ENCODE assay signal across 1 cellular context in the genomic region with DNA sequence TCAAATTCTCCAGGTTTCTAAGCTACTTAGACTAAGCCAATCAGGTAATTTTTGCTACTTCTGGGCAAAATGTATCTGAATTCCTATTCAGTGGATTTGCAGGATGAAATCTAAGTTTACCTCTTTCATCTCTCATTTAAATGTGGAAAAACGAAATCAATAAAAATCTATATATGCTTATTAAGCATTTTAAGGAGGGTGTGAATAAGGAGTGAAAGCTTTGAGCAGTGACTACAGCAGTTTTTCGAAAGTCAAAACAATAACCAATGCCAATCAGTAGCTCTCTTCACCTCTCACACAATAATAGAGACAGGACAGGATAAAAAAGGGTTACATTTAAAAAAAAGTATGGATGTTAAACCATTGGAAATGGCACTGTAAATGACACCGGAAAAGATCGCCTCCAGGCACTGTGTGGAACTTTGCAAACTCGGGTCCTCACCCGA.
TF ChIP-seq lines count a peak whose summit lies in the region.

No MANE protein-coding gene starts in this region.

TF ChIP-seq in HepG2, 621 proteins besides CTCF, POLR2A, EP300 and RAD21 (continued from another document and continues in another):
- TF ChIP-seq, protein P1, sequence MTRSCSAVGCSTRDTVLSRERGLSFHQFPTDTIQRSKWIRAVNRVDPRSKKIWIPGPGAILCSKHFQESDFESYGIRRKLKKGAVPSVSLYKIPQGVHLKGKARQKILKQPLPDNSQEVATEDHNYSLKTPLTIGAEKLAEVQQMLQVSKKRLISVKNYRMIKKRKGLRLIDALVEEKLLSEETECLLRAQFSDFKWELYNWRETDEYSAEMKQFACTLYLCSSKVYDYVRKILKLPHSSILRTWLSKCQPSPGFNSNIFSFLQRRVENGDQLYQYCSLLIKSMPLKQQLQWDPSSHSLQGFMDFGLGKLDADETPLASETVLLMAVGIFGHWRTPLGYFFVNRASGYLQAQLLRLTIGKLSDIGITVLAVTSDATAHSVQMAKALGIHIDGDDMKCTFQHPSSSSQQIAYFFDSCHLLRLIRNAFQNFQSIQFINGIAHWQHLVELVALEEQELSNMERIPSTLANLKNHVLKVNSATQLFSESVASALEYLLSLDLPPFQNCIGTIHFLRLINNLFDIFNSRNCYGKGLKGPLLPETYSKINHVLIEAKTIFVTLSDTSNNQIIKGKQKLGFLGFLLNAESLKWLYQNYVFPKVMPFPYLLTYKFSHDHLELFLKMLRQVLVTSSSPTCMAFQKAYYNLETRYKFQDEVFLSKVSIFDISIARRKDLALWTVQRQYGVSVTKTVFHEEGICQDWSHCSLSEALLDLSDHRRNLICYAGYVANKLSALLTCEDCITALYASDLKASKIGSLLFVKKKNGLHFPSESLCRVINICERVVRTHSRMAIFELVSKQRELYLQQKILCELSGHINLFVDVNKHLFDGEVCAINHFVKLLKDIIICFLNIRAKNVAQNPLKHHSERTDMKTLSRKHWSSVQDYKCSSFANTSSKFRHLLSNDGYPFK (CRISPR knock-in tag; IDR thresholded peaks at IDR 0.05; ENCODE audit: borderline replicate concordance): no peak
- TF ChIP-seq ZNF878 (CRISPR knock-in tag; IDR thresholded peaks at IDR 0.05) (no peak), PCBP2 (optimal IDR thresholded peaks at IDR 0.05; ENCODE audit: low read depth, low read length, poor library complexity, severe bottlenecking) (no peak), DNMT1 (CRISPR knock-in tag; IDR thresholded peaks at IDR 0.05) (no peak), ZNF383 (CRISPR knock-in tag; IDR thresholded peaks at IDR 0.05; ENCODE audit: borderline replicate concordance) (no peak), ASH2L (IDR thresholded peaks at IDR 0.05; ENCODE audit: insufficient read length, low read depth, low read length) (no peak), ZSCAN25 (CRISPR knock-in tag; IDR thresholded peaks at IDR 0.05) (no peak), CENPT (CRISPR knock-in tag; IDR thresholded peaks at IDR 0.05; ENCODE audit: low read depth) (no peak), TMF1 (CRISPR knock-in tag; IDR thresholded peaks at IDR 0.05; ENCODE audit: low read depth) (no peak), RFX5 (IDR thresholded peaks at IDR 0.05; ENCODE audit: low read depth, low read length) (no peak), ZNF431 (CRISPR knock-in tag; IDR thresholded peaks at IDR 0.05; ENCODE audit: borderline replicate concordance, low read depth) (no peak), ZNF335 (CRISPR knock-in tag; IDR thresholded peaks at IDR 0.05) (0 out of 2 replicates have a peak, but pooled peaks have one; percentile 55), ZSCAN29 (CRISPR knock-in tag; conservative IDR thresholded peaks at IDR 0.05) (0 out of 2 replicates have a peak, but pooled peaks have one; percentile 11), CCDC6 (CRISPR knock-in tag; IDR thresholded peaks at IDR 0.05) (0 out of 2 replicates have a peak, but pooled peaks have one; percentile 2), MAFK (conservative IDR thresholded peaks at IDR 0.05 in 1 of 2, IDR thresholded peaks at IDR 0.05 in 1 of 2; ENCODE audit: low read length in 2 of 2) (peak; percentile 84 to 90), POLR2AphosphoS5 (IDR thresholded peaks at IDR 0.05; ENCODE audit: low read depth, low read length) (peak; percentile 85; the same call in 1 of the 2 replicates), ZSCAN22 (CRISPR knock-in tag; IDR thresholded peaks at IDR 0.05) (no peak), ZBTB3 (CRISPR knock-in tag; IDR thresholded peaks at IDR 0.05; ENCODE audit: borderline replicate concordance, low read depth) (no peak), ZNF124 (CRISPR knock-in tag; IDR thresholded peaks at IDR 0.05) (0 out of 2 replicates have a peak, but pooled peaks have one; percentile 52), RBFOX2 (IDR thresholded peaks at IDR 0.05; ENCODE audit: low read depth, low read length) (no peak), ZNF549 (CRISPR knock-in tag; IDR thresholded peaks at IDR 0.05) (no peak), RAD51 (IDR thresholded peaks at IDR 0.05; ENCODE audit: borderline replicate concordance) (no peak)
- TF ChIP-seq, protein P2, sequence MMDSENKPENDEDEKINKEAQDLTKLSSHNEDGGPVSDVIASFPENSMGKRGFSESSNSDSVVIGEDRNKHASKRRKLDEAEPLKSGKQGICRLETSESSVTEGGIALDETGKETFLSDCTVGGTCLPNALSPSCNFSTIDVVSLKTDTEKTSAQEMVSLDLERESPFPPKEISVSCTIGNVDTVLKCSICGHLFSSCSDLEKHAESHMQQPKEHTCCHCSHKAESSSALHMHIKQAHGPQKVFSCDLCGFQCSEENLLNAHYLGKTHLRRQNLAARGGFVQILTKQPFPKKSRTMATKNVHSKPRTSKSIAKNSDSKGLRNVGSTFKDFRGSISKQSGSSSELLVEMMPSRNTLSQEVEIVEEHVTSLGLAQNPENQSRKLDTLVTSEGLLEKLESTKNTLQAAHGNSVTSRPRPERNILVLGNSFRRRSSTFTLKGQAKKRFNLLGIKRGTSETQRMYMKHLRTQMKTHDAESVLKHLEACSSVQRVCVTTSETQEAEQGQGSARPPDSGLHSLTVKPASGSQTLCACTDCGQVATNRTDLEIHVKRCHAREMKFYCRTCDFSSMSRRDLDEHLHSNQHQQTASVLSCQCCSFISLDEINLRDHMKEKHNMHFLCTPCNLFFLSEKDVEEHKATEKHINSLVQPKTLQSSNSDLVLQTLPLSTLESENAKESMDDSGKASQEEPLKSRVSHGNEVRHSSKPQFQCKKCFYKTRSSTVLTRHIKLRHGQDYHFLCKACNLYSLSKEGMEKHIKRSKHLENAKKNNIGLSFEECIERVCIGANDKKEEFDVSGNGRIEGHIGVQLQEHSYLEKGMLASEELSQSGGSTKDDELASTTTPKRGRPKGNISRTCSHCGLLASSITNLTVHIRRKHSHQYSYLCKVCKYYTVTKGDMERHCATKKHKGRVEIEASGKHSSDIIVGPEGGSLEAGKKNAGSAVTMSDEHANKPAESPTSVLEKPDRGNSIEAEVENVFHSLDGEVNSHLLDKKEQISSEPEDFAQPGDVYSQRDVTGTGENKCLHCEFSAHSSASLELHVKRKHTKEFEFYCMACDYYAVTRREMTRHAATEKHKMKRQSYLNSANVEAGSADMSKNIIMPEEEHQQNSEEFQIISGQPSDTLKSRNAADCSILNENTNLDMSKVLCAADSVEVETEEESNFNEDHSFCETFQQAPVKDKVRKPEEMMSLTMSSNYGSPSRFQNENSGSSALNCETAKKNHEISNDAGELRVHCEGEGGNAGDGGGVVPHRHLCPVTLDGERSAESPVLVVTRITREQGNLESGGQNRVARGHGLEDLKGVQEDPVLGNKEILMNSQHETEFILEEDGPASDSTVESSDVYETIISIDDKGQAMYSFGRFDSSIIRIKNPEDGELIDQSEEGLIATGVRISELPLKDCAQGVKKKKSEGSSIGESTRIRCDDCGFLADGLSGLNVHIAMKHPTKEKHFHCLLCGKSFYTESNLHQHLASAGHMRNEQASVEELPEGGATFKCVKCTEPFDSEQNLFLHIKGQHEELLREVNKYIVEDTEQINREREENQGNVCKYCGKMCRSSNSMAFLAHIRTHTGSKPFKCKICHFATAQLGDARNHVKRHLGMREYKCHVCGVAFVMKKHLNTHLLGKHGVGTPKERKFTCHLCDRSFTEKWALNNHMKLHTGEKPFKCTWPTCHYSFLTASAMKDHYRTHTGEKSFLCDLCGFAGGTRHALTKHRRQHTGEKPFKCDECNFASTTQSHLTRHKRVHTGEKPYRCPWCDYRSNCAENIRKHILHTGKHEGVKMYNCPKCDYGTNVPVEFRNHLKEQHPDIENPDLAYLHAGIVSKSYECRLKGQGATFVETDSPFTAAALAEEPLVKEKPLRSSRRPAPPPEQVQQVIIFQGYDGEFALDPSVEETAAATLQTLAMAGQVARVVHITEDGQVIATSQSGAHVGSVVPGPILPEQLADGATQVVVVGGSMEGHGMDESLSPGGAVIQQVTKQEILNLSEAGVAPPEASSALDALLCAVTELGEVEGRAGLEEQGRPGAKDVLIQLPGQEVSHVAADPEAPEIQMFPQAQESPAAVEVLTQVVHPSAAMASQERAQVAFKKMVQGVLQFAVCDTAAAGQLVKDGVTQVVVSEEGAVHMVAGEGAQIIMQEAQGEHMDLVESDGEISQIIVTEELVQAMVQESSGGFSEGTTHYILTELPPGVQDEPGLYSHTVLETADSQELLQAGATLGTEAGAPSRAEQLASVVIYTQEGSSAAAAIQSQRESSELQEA (CRISPR knock-in tag; IDR thresholded peaks at IDR 0.05; ENCODE audit: not compliant biosample characterization): no peak
- TF ChIP-seq, protein P3, sequence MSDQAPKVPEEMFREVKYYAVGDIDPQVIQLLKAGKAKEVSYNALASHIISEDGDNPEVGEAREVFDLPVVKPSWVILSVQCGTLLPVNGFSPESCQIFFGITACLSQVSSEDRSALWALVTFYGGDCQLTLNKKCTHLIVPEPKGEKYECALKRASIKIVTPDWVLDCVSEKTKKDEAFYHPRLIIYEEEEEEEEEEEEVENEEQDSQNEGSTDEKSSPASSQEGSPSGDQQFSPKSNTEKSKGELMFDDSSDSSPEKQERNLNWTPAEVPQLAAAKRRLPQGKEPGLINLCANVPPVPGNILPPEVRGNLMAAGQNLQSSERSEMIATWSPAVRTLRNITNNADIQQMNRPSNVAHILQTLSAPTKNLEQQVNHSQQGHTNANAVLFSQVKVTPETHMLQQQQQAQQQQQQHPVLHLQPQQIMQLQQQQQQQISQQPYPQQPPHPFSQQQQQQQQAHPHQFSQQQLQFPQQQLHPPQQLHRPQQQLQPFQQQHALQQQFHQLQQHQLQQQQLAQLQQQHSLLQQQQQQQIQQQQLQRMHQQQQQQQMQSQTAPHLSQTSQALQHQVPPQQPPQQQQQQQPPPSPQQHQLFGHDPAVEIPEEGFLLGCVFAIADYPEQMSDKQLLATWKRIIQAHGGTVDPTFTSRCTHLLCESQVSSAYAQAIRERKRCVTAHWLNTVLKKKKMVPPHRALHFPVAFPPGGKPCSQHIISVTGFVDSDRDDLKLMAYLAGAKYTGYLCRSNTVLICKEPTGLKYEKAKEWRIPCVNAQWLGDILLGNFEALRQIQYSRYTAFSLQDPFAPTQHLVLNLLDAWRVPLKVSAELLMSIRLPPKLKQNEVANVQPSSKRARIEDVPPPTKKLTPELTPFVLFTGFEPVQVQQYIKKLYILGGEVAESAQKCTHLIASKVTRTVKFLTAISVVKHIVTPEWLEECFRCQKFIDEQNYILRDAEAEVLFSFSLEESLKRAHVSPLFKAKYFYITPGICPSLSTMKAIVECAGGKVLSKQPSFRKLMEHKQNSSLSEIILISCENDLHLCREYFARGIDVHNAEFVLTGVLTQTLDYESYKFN (CRISPR knock-in tag; conservative IDR thresholded peaks at IDR 0.05): no peak
- TF ChIP-seq, protein P4, sequence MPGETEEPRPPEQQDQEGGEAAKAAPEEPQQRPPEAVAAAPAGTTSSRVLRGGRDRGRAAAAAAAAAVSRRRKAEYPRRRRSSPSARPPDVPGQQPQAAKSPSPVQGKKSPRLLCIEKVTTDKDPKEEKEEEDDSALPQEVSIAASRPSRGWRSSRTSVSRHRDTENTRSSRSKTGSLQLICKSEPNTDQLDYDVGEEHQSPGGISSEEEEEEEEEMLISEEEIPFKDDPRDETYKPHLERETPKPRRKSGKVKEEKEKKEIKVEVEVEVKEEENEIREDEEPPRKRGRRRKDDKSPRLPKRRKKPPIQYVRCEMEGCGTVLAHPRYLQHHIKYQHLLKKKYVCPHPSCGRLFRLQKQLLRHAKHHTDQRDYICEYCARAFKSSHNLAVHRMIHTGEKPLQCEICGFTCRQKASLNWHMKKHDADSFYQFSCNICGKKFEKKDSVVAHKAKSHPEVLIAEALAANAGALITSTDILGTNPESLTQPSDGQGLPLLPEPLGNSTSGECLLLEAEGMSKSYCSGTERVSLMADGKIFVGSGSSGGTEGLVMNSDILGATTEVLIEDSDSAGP (CRISPR knock-in tag; IDR thresholded peaks at IDR 0.05; ENCODE audit: borderline replicate concordance): no peak
- TF ChIP-seq, protein P5, sequence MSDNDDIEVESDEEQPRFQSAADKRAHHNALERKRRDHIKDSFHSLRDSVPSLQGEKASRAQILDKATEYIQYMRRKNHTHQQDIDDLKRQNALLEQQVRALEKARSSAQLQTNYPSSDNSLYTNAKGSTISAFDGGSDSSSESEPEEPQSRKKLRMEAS (IDR thresholded peaks at IDR 0.05): no peak
- TF ChIP-seq, protein P6, sequence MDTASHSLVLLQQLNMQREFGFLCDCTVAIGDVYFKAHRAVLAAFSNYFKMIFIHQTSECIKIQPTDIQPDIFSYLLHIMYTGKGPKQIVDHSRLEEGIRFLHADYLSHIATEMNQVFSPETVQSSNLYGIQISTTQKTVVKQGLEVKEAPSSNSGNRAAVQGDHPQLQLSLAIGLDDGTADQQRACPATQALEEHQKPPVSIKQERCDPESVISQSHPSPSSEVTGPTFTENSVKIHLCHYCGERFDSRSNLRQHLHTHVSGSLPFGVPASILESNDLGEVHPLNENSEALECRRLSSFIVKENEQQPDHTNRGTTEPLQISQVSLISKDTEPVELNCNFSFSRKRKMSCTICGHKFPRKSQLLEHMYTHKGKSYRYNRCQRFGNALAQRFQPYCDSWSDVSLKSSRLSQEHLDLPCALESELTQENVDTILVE (CRISPR knock-in tag; IDR thresholded peaks at IDR 0.05): no peak
- TF ChIP-seq, protein P7, sequence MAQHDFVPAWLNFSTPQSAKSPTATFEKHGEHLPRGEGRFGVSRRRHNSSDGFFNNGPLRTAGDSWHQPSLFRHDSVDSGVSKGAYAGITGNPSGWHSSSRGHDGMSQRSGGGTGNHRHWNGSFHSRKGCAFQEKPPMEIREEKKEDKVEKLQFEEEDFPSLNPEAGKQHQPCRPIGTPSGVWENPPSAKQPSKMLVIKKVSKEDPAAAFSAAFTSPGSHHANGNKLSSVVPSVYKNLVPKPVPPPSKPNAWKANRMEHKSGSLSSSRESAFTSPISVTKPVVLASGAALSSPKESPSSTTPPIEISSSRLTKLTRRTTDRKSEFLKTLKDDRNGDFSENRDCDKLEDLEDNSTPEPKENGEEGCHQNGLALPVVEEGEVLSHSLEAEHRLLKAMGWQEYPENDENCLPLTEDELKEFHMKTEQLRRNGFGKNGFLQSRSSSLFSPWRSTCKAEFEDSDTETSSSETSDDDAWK (CRISPR knock-in tag; IDR thresholded peaks at IDR 0.05): no peak
- TF ChIP-seq, protein P8, sequence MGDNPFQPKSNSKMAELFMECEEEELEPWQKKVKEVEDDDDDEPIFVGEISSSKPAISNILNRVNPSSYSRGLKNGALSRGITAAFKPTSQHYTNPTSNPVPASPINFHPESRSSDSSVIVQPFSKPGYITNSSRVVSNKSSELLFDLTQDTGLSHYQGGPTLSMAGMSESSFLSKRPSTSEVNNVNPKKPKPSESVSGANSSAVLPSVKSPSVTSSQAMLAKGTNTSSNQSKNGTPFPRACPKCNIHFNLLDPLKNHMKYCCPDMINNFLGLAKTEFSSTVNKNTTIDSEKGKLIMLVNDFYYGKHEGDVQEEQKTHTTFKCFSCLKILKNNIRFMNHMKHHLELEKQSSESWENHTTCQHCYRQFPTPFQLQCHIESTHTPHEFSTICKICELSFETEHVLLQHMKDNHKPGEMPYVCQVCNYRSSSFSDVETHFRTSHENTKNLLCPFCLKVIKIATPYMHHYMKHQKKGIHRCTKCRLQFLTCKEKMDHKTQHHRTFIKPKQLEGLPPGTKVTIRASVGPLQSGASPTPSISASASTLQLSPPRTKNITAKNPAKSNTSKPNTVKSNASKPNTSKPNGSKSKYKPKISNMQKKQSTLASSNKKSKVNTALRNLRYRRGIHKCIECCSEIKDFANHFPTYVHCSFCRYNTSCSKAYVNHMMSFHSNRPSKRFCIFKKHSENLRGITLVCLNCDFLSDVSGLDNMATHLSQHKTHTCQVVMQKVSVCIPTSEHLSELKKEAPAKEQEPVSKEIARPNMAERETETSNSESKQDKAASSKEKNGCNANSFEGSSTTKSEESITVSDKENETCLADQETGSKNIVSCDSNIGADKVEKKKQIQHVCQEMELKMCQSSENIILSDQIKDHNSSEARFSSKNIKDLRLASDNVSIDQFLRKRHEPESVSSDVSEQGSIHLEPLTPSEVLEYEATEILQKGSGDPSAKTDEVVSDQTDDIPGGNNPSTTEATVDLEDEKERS (CRISPR knock-in tag; IDR thresholded peaks at IDR 0.05): no peak
- TF ChIP-seq, protein P9, sequence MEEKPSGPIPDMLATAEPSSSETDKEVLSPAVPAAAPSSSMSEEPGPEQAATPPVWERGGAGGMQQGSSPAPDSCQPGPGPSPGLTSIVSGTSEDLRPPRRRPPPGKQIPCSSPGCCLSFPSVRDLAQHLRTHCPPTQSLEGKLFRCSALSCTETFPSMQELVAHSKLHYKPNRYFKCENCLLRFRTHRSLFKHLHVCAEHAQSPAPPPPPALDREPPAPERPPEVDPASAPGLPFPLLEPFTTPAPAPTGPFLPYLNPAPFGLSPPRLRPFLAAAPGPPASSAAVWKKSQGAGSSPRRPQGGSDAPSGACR (CRISPR knock-in tag; IDR thresholded peaks at IDR 0.05): no peak
